15 cellular contexts compared by ENCODE assay signal in the genomic region with DNA sequence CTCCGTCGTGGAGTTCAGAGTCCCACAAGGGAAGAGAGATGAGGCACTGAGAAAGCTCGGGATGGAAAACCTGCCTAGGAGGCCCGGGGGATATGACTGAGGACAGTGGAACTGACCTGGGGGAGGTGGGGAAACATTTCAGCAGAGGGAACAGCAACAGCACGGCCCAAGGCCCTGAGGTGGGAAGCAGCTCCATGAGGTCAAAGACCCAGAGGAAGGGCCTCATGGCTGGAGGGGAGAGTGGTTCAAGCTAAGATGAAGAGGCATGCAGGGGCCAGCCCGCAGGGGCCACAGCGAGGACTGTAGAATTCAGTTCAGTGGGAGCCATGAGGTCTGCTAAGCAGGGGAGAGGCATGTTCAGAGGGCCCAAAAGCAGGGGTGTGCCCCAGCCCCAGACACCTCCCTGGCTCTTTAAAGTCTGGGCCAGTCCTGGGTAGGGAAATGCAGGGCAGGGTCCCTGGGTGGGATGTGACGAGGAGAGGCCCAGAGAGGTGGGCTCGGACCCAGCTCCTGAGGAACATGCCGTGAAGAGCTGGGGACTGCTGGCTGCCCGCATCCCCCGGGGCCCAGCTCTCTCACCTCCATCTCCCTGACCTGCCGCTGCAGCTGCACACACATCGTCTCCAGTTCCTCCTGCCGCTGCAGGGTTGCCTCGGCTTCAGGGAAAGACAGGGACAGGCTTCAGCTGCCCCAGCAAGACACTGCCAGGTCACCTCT. TPM values are rescaled to one million over a fixed set of nuclear protein-coding genes. Genes with fewer than 3 reads are reported as not detected.
DNase-seq lines count a peak whose midpoint lies in the region; ATAC-seq and TF ChIP-seq lines count a peak whose summit lies in the region.
"Had no signal": no experiment of that assay in that cellular context is flagged by ENCODE, and none has a peak within 500 bp of the region (broad histone marks: within the 10 kb centered on the region; RNA-seq: fewer than 3 reads in every experiment).

No MANE protein-coding gene starts in this region.

- H3K27ac Mint-ChIP-seq in CD4-positive, alpha-beta memory T cell, result peak overlapping the region in 5 of 7 donors; percentile 22 to 81 (median 64)
- peak overlapping the region; percentile 21 for H3K27ac Mint-ChIP-seq in central memory CD8-positive, alpha-beta T cell (ENCODE audit: low read depth)
- H3K27ac Mint-ChIP-seq: IgD-negative memory B cell had no signal

- peaks cover 0 to 4% of the 10 kb centered on the region in 2 donors for H3K36me3 Mint-ChIP-seq in CD4-positive, alpha-beta memory T cell
- no peaks in the 10 kb centered on the region for H3K36me3 Mint-ChIP-seq in central memory CD8-positive, alpha-beta T cell (ENCODE audit: insufficient read depth)

- no peak overlapping the region for H3K4me3 Mint-ChIP-seq in CD4-positive, alpha-beta memory T cell
- H3K4me3 Mint-ChIP-seq in central memory CD8-positive, alpha-beta T cell, result no peak overlapping the region

- H3K79me2 ChIP-seq in osteoblast (ENCODE audit: insufficient read depth, low read length), result peaks cover 9% of the 10 kb centered on the region

- H3K4me2 ChIP-seq in BLaER1 treated with 17β-estradiol and CSF1 and Interleukin-3, amounts not matched to agents 10 nM and 100 nM, result no peak overlapping the region
- H3K4me2 ChIP-seq in osteoblast (ENCODE audit: insufficient read depth, low read length), result no peak overlapping the region

- no peaks in the 10 kb centered on the region for H3K9me3 Mint-ChIP-seq in CD4-positive, alpha-beta memory T cell
- H3K9me3 Mint-ChIP-seq in central memory CD8-positive, alpha-beta T cell, result no peaks in the 10 kb centered on the region
- H3K9me3 Mint-ChIP-seq: IgD-negative memory B cell had no signal

- WGBS in aorta, 2 donors, result 88 to 92% methylated on average over 16 of the region's 16 CpGs

- no peaks in the 10 kb centered on the region for H3K27me3 ChIP-seq in BLaER1 treated with 17β-estradiol and CSF1 and Interleukin-3, amounts not matched to agents 10 nM and 100 nM
- H3K27me3 ChIP-seq in CD4-positive, alpha-beta memory T cell (ENCODE audit: insufficient read depth, low read length), result no peaks in the 10 kb centered on the region
- no peaks in the 10 kb centered on the region for H3K27me3 ChIP-seq in osteoblast (ENCODE audit: insufficient read depth, low read length)
- H3K27me3 ChIP-seq in aorta (ENCODE audit: control insufficient read depth in 1 of 2, insufficient read depth in 2 of 2, low read length in 1 of 2), result no peaks in the 10 kb centered on the region

- H3K36me3 ChIP-seq in BLaER1 treated with 17β-estradiol and CSF1 and Interleukin-3, amounts not matched to agents 10 nM and 100 nM, result peaks cover 0 to 55% (median 23%) of the 10 kb centered on the region in 11 experiments; a peak in 13 of 22 replicates
- no peaks in the 10 kb centered on the region for H3K36me3 ChIP-seq in CD4-positive, alpha-beta memory T cell (ENCODE audit: insufficient read depth, low read length)
- H3K36me3 ChIP-seq in osteoblast (ENCODE audit: insufficient read depth, low read length) (peaks cover 9% of the 10 kb centered on the region), aorta (ENCODE audit: control insufficient read depth in 1 of 2, insufficient read depth in 2 of 2, low read length in 1 of 2) (no peaks in the 10 kb centered on the region)

- no peak overlapping the region for H3K4me3 ChIP-seq in BLaER1 treated with 17β-estradiol and CSF1 and Interleukin-3, amounts not matched to agents 10 nM and 100 nM
- no peak overlapping the region for H3K4me3 ChIP-seq in CD4-positive, alpha-beta memory T cell (ENCODE audit: low read length in 2 of 2)
- no peak overlapping the region for H3K4me3 ChIP-seq in osteoblast (ENCODE audit: insufficient read depth, low read length)
- H3K4me3 ChIP-seq in aorta (ENCODE audit: low read length in 2 of 2), result no peak overlapping the region

- peak overlapping the region in 8 of 11 experiments; percentile 3 to 59 (median 22); a peak in 9 of 22 replicates for H3K27ac ChIP-seq in BLaER1 treated with 17β-estradiol and CSF1 and Interleukin-3, amounts not matched to agents 10 nM and 100 nM
- H3K27ac ChIP-seq in CD4-positive, alpha-beta memory T cell (ENCODE audit: low read depth, low read length), result no peak overlapping the region
- H3K27ac ChIP-seq in osteoblast (ENCODE audit: low read depth, low read length), result no peak overlapping the region
- no peak overlapping the region for H3K27ac ChIP-seq in aorta (ENCODE audit: low read depth in 1 of 2, low read length in 2 of 2)

- no peak overlapping the region for H2AFZ ChIP-seq in osteoblast (ENCODE audit: low read length)

- ATAC-seq in central memory CD8-positive, alpha-beta T cell (replicated peaks; ENCODE audit: extremely low read depth, poor library complexity, severe bottlenecking), result no peak
- ATAC-seq in aorta (ENCODE audit: low FRiP score), result no peak
- no peak for ATAC-seq in HG02642 (IDR thresholded peaks at IDR 0.05; ENCODE audit: poor library complexity, unreplicated experiment)
- ATAC-seq: HCT116 had no signal

- no peaks in the 10 kb centered on the region for H3K27me3 Mint-ChIP-seq in CD4-positive, alpha-beta memory T cell
- no peaks in the 10 kb centered on the region for H3K27me3 Mint-ChIP-seq in central memory CD8-positive, alpha-beta T cell
- H3K27me3 Mint-ChIP-seq: IgD-negative memory B cell had no signal

- peak overlapping the region in 3 of 11 experiments; percentile 13 to 33 (median 30); a peak in 3 of 22 replicates for H3K9ac ChIP-seq in BLaER1 treated with 17β-estradiol and CSF1 and Interleukin-3, amounts not matched to agents 10 nM and 100 nM

- H4K20me1 ChIP-seq in BLaER1 treated with 17β-estradiol and CSF1 and Interleukin-3, amounts not matched to agents 10 nM and 100 nM, result no peaks in the 10 kb centered on the region
- H4K20me1 ChIP-seq in osteoblast (ENCODE audit: insufficient read depth, low read length), result no peaks in the 10 kb centered on the region

- H3K4me1 Mint-ChIP-seq in CD4-positive, alpha-beta memory T cell, result peaks cover 12 to 42% (median 25%) of the 10 kb centered on the region in 4 donors
- H3K4me1 Mint-ChIP-seq in central memory CD8-positive, alpha-beta T cell, result peaks cover 51% of the 10 kb centered on the region

- no peak for DNase-seq in CD4-positive, alpha-beta memory T cell
- DNase-seq in central memory CD8-positive, alpha-beta T cell (ENCODE audit: low spot score in 2 of 2), result no peak
- peak; percentile 48 for DNase-seq in osteoblast (ENCODE audit: insufficient read length, low spot score, missing footprints)
- no peak for DNase-seq in aorta
- DNase-seq in iPS-NIHi7 (ENCODE audit: extremely low spot score), result no peak
- DNase-seq: NCI-H1417 treated with DMSO at 0.1 percent for 48 hours, NCI-H2081, NCI-H524, SHP77 treated with DMSO at 0.1 percent for 48 hours had no signal

- H3K9me3 ChIP-seq in BLaER1 treated with 17β-estradiol and CSF1 and Interleukin-3, amounts not matched to agents 10 nM and 100 nM (replicated peaks in 1 of 11), result no peaks in the 10 kb centered on the region
- H3K9me3 ChIP-seq in CD4-positive, alpha-beta memory T cell (ENCODE audit: control insufficient read depth in 1 of 2, low read length in 2 of 2), result no peaks in the 10 kb centered on the region
- H3K9me3 ChIP-seq in osteoblast (ENCODE audit: low read depth, low read length) (no peaks in the 10 kb centered on the region), aorta (ENCODE audit: control insufficient read depth, low read length) (no peaks in the 10 kb centered on the region)

- intact Hi-C loops in CD4-positive, alpha-beta memory T cell (cut with micrococcal nuclease), result no loop called here
- intact Hi-C loops in aorta (cut with DNase I), result no loop called here

- CTCF ChIA-PET in CD4-positive, alpha-beta memory T cell (lab: Charles Lee; ENCODE audit: partially characterized antibody), result interaction anchor here (1.1 to 2.9 kb wide), 2 partner anchors 11 to 67 kb away, joined by 4 to 11 read pairs; no protein-coding TSS in a partner anchor

- TF ChIP-seq CTCF in osteoblast (IDR thresholded peaks at IDR 0.05; ENCODE audit: extremely low read depth, low read depth, low read length), result no peak

- peaks cover 37 to 72% (median 62%) of the 10 kb centered on the region in 10 experiments for H3K4me1 ChIP-seq in BLaER1 treated with 17β-estradiol and CSF1 and Interleukin-3, amounts not matched to agents 10 nM and 100 nM
- H3K4me1 ChIP-seq in CD4-positive, alpha-beta memory T cell (ENCODE audit: insufficient read depth, low read length), result peaks cover 17% of the 10 kb centered on the region
- H3K4me1 ChIP-seq in osteoblast (ENCODE audit: insufficient read depth, low read length) (peaks cover 6% of the 10 kb centered on the region), aorta (ENCODE audit: control insufficient read depth in 1 of 2, insufficient read depth in 2 of 2, low read length in 2 of 2) (no peaks in the 10 kb centered on the region)

- POLR2A ChIA-PET in CD4-positive, alpha-beta memory T cell (lab: Charles Lee; ENCODE audit: partially characterized antibody), result interaction anchor here (0.8 to 38.6 kb wide), 3 partner anchors 3 to 62 kb away, joined by 3 to 3358 read pairs (median 3358); a partner anchor contains a TSS

RNA-seq across cellular contexts. Expression of a gene that starts 9.9 kb away (rescaled TPM):
- total RNA-seq in CD4-positive, alpha-beta memory T cell, result 100 to 1,000 TPM; 115 to 117 TPM
- 10 to 100 TPM; 13.3 to 17.4 TPM for polyA plus RNA-seq in CD4-positive, alpha-beta memory T cell
- total RNA-seq in osteoblast (5.8 and 6.2 TPM in 2 replicates), aorta (10 to 100 TPM; 14.6 to 33.9 TPM)
- 10 to 100 TPM; 11.6 to 46.8 TPM for polyA plus RNA-seq in aorta

RNA-seq across cellular contexts. Expression of a gene that starts 16.6 kb away (rescaled TPM):
- 100 to 1,000 TPM; 293 to 305 TPM for total RNA-seq in CD4-positive, alpha-beta memory T cell
- 1,000 to 10,000 TPM in 1 of 2 donors, 100 to 1,000 TPM in 1; 979 to 1,531 TPM for polyA plus RNA-seq in CD4-positive, alpha-beta memory T cell
- total RNA-seq in osteoblast, result 29.2 and 30.8 TPM in 2 replicates
- total RNA-seq in aorta, result 100 to 1,000 TPM; 160 to 252 TPM
- polyA plus RNA-seq in aorta, result 100 to 1,000 TPM; 219 to 232 TPM

RNA-seq across cellular contexts. Expression of a gene that starts 21.3 kb away (rescaled TPM):
- 1,000 to 10,000 TPM; 1,302 to 1,324 TPM for total RNA-seq in CD4-positive, alpha-beta memory T cell
- polyA plus RNA-seq in CD4-positive, alpha-beta memory T cell, result over 10,000 TPM in 1 of 2 donors, 1,000 to 10,000 TPM in 1; 8,660 to 12,303 TPM
- total RNA-seq in osteoblast, result not detected in 2 replicates
- total RNA-seq in aorta, result 10 to 100 TPM; 12.0 to 14.7 TPM
- polyA plus RNA-seq in aorta, result 10 to 100 TPM in 1 of 2 donors, 1 to 10 TPM in 1; 8.3 to 31.4 TPM
- total RNA-seq: HT1080 had no signal
- polyA plus RNA-seq: BJ had no signal

RNA-seq across cellular contexts. Expression of a gene that starts 57.4 kb away (rescaled TPM):
- 1 to 10 TPM; 5.7 to 6.7 TPM for total RNA-seq in CD4-positive, alpha-beta memory T cell
- polyA plus RNA-seq in CD4-positive, alpha-beta memory T cell, result 1 to 10 TPM in 1 of 2 donors, under 1 TPM in 1; 0.27 to 3.8 TPM
- total RNA-seq in osteoblast (not detected in 2 replicates), aorta (under 1 TPM in 1 of 2 donors, not detected in 1; 0.27 TPM)
- 1 to 10 TPM in 1 of 2 donors, under 1 TPM in 1; 0.05 to 6.4 TPM for polyA plus RNA-seq in aorta

Comparison
In these comparisons a context has a peak if more than half of its experiments do, and no peak if none do; other contexts are left out.
1. H3K27ac ChIP-seq: peak in BLaER1 treated with 17β-estradiol and CSF1 and Interleukin-3, amounts not matched to agents 10 nM and 100 nM (8 of 11); none in CD4-positive, alpha-beta memory T cell (single experiment), osteoblast (single experiment) and aorta (0 of 2).
2. RNA of a gene that starts 21.3 kb away (total RNA-seq): 1,302 to 1,324 TPM in CD4-positive, alpha-beta memory T cell; 12.0 to 14.7 TPM in aorta and not detected in osteoblast; every median in the first group is over 10 times any median in the second.